Comparison of ENCODE assay signal across 1 cellular context in genomic region chr11:2173150-2173693, GRCh38.
TF ChIP-seq lines count a peak whose summit lies in the region.

No MANE protein-coding gene starts in this region.

TF ChIP-seq in H1, 55 proteins besides CTCF, POLR2A, EP300 and RAD21:
- TF ChIP-seq ASH2L (IDR thresholded peaks at IDR 0.05; ENCODE audit: low read length), result no peak
